1 cellular context compared by ENCODE assay signal in the genomic region with DNA sequence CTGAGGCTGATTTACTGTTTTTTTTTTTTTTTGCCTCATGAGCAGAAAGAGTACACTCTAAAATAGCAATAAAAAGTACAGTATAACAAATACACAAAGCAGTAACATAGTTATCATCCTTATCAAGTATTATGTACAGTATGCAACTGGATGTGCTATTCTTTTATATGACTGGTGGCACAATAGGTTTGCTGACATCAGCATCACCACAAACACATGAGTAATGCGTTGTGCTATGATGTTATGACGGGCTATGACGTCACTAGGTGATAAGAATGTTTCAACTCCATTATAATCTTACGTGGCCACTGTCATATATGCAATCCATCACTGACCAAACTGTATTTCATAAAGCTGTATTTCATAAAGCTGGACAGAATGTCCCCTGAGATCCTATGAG.
TF ChIP-seq lines count a peak whose summit lies in the region.

No MANE protein-coding gene starts in this region.

TF ChIP-seq in IMR-90, 13 proteins besides CTCF, POLR2A, EP300 and RAD21 (continued from another document):
- TF ChIP-seq MAFK (IDR thresholded peaks at IDR 0.05; ENCODE audit: low read depth, low read length), result peak; percentile 82
